Comparison of ENCODE assay signal across 15 cellular contexts in genomic region chr6:35581633-35582032, GRCh38.
A peak's percentile ranks its signal among the peaks of the same experiment; 100 is the strongest.
DNase-seq lines count a peak whose midpoint lies in the region; ATAC-seq, FAIRE-seq and TF ChIP-seq lines count a peak whose summit lies in the region.
"Had no signal": no experiment of that assay in that cellular context is flagged by ENCODE, and none has a peak within 500 bp of the region (broad histone marks: within the 10 kb centered on the region; RNA-seq: fewer than 3 reads in every experiment).

No MANE protein-coding gene starts in this region.

- peaks cover 36% of the 10 kb centered on the region for H3K36me3 ChIP-seq in CD4-positive, CD25-positive, alpha-beta regulatory T cell (ENCODE audit: control insufficient read depth, insufficient read depth, low read length)
- peaks cover 18% of the 10 kb centered on the region for H3K36me3 ChIP-seq in bronchial epithelial cell (ENCODE audit: control insufficient read depth, insufficient read depth, low read length)

- H3K4me3 Mint-ChIP-seq in CD4-positive, CD25-positive, alpha-beta regulatory T cell: no peak overlapping the region
- H3K4me3 Mint-ChIP-seq in HFFc6: no peak overlapping the region
- H3K4me3 Mint-ChIP-seq: nephron had no signal

- TF ChIP-seq CTCF in bronchial epithelial cell (IDR thresholded peaks at IDR 0.05; ENCODE audit: insufficient read depth, low read length, severe bottlenecking) (no peak), HFFc6 (IDR thresholded peaks at IDR 0.05) (no peak)

- H3K4me1 Mint-ChIP-seq in CD4-positive, CD25-positive, alpha-beta regulatory T cell: peaks cover 14 to 32% (median 26%) of the 10 kb centered on the region in 4 donors
- H3K4me1 Mint-ChIP-seq in HFFc6 (ENCODE audit: low read depth): peaks cover 9% of the 10 kb centered on the region
- H3K4me1 Mint-ChIP-seq: nephron had no signal

- no peaks in the 10 kb centered on the region for H3K9me3 Mint-ChIP-seq in CD4-positive, CD25-positive, alpha-beta regulatory T cell
- no peaks in the 10 kb centered on the region for H3K9me3 Mint-ChIP-seq in HFFc6
- H3K9me3 Mint-ChIP-seq: nephron had no signal

- peak overlapping the region in 2 of 3 donors; percentile 43 to 67 for H3K27ac Mint-ChIP-seq in CD4-positive, CD25-positive, alpha-beta regulatory T cell
- no peak overlapping the region for H3K27ac Mint-ChIP-seq in HFFc6
- H3K27ac Mint-ChIP-seq: nephron had no signal

- H3K27me3 Mint-ChIP-seq in CD4-positive, CD25-positive, alpha-beta regulatory T cell: no peaks in the 10 kb centered on the region
- no peaks in the 10 kb centered on the region; the same call in 1 of the 2 replicates for H3K27me3 Mint-ChIP-seq in HFFc6 (ENCODE audit: insufficient read depth)

- peak; percentile 23 for FAIRE-seq in bronchial epithelial cell (lab: Jason Lieb, UNC)

- peaks cover 16% of the 10 kb centered on the region for H3K4me1 ChIP-seq in CD4-positive, CD25-positive, alpha-beta regulatory T cell (ENCODE audit: control insufficient read depth, insufficient read depth, low read length, poor library complexity, severe bottlenecking)

- peaks cover 30% of the 10 kb centered on the region for H3K36me3 Mint-ChIP-seq in CD4-positive, CD25-positive, alpha-beta regulatory T cell
- H3K36me3 Mint-ChIP-seq in HFFc6 (ENCODE audit: low read depth): no peaks in the 10 kb centered on the region

- peak; percentile 10 for DNase-seq in A172 (ENCODE audit: low spot score)
- no peak for DNase-seq in CD4-positive, CD25-positive, alpha-beta regulatory T cell
- peak; percentile 78 to 88 for DNase-seq in NCI-H524 (lab: John Stamatoyannopoulos, UW)
- no peak for DNase-seq in bronchial epithelial cell (ENCODE audit: low read depth)
- no peak for DNase-seq in inferior parietal cortex (ENCODE audit: extremely low spot score)
- DNase-seq in HFFc6: no peak
- DNase-seq: COR-L47, head of caudate nucleus, KBM-7, NCI-H2081, sigmoid colon, T1000 had no signal

- H3K27me3 ChIP-seq in CD4-positive, CD25-positive, alpha-beta regulatory T cell (ENCODE audit: control insufficient read depth, insufficient read depth, low read length): no peaks in the 10 kb centered on the region
- H3K27me3 ChIP-seq in bronchial epithelial cell (ENCODE audit: control insufficient read depth, insufficient read depth, low read length): no peaks in the 10 kb centered on the region
- H3K27me3 ChIP-seq: breast epithelium, sigmoid colon had no signal

- no peak overlapping the region for H3K4me3 ChIP-seq in CD4-positive, CD25-positive, alpha-beta regulatory T cell (ENCODE audit: low read depth, low read length)
- no peak overlapping the region for H3K4me3 ChIP-seq in bronchial epithelial cell (ENCODE audit: low read depth, low read length)
- H3K4me3 ChIP-seq: breast epithelium, sigmoid colon had no signal

- no peak for ATAC-seq in CD4-positive, CD25-positive, alpha-beta regulatory T cell (ENCODE audit: low read depth in 2 of 2)
- ATAC-seq in HG03097 (IDR thresholded peaks at IDR 0.05; ENCODE audit: low FRiP score, unreplicated experiment): no peak

- no peak overlapping the region for H3K27ac ChIP-seq in CD4-positive, CD25-positive, alpha-beta regulatory T cell (ENCODE audit: insufficient read depth, low read length, poor library complexity, severe bottlenecking)
- H3K27ac ChIP-seq: breast epithelium had no signal

- H3K9me3 ChIP-seq in CD4-positive, CD25-positive, alpha-beta regulatory T cell (ENCODE audit: control insufficient read depth in 2 of 2, low read length in 2 of 2): no peaks in the 10 kb centered on the region
- H3K9me3 ChIP-seq: breast epithelium, sigmoid colon had no signal

Comparison
In these comparisons a context has a peak if more than half of its experiments do, and no peak if none do; other contexts are left out.
1. DNase-seq: peak in A172 (single experiment) and NCI-H524 (2 of 2); none in CD4-positive, CD25-positive, alpha-beta regulatory T cell (0 of 3), bronchial epithelial cell (single experiment), inferior parietal cortex (single experiment) and HFFc6 (single experiment).